ENCODE assay signal across 17 cellular contexts in the genomic region with DNA sequence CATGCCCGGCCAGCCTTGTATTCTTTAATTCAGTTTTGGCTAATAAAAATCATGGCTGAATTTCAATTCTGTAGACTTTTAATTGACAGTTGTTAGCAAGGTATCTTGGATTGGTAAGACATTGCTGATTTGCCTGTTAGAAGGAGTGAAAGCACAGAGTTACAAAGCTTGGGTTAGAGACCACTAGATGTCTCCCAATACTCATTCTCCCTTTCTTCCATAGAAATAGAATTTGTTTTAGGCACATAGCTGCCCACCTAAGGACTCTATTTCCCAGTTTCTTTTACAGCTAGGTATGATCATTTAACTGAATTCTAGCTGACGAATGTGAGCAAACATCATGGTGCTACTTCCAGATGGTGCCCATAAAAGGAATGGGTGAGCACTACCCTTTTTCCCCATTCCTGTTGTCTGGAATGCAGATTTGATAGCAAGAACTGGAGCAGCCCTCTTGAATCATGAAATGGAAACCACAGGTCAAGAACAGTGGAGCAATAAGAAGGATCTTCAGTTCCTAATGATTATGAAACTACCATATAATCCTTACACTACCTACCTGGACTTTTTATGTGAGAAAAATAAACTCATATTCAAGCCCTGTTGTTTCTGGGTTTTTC. TPM values are rescaled to one million over a fixed set of nuclear protein-coding genes. Genes with fewer than 3 reads are reported as not detected.
DNase-seq lines count a peak whose midpoint lies in the region; ATAC-seq and TF ChIP-seq lines count a peak whose summit lies in the region.
"Had no signal": no experiment of that assay in that cellular context is flagged by ENCODE, and none has a peak within 500 bp of the region (broad histone marks: within the 10 kb centered on the region; RNA-seq: fewer than 3 reads in every experiment).

No MANE protein-coding gene starts in this region.

- no peaks in the 10 kb centered on the region for H4K20me1 ChIP-seq in SK-N-SH (ENCODE audit: insufficient read depth)

- H3K4me3 ChIP-seq in SK-N-SH (ENCODE audit: low read depth in 2 of 2, low read length in 1 of 2) (no peak overlapping the region), NB4 (ENCODE audit: low read depth, low read length) (no peak overlapping the region), fibroblast of mammary gland (ENCODE audit: control insufficient read depth, low read depth, low read length) (no peak overlapping the region), subcutaneous abdominal adipose tissue (ENCODE audit: low read depth in 1 of 5, low read length in 5 of 5) (no peak overlapping the region), dorsolateral prefrontal cortex (no peak overlapping the region)
- H3K4me3 ChIP-seq: skin epidermis, thyroid gland had no signal

- H3K9me3 ChIP-seq in SK-N-SH (no peaks in the 10 kb centered on the region), subcutaneous abdominal adipose tissue (ENCODE audit: control insufficient read depth in 5 of 5, low read length in 5 of 5) (no peaks in the 10 kb centered on the region)
- H3K9me3 ChIP-seq: thyroid gland had no signal

- H3K9me2 ChIP-seq in SK-N-SH: no peaks in the 10 kb centered on the region

- H3K27me3 ChIP-seq in SK-N-SH (ENCODE audit: insufficient read depth) (no peaks in the 10 kb centered on the region), subcutaneous abdominal adipose tissue (ENCODE audit: control insufficient read depth in 5 of 5, insufficient read depth in 4 of 5, low read length in 5 of 5) (no peaks in the 10 kb centered on the region), dorsolateral prefrontal cortex (no peaks in the 10 kb centered on the region)
- H3K27me3 ChIP-seq: thyroid gland had no signal

- no peak for TF ChIP-seq EP300 in SK-N-SH (IDR thresholded peaks at IDR 0.05; ENCODE audit: borderline replicate concordance in 1 of 2, low read depth in 1 of 2, low read length in 1 of 2)

- no peaks in the 10 kb centered on the region for H3F3A ChIP-seq in SK-N-SH (replicated peaks; ENCODE audit: insufficient read depth)

- DNase-seq in SK-N-SH (no peak), NB4 (ENCODE audit: low read depth) (peak; percentile 22), fibroblast of mammary gland (ENCODE audit: low read depth) (peak; percentile 17), dorsolateral prefrontal cortex (no peak)
- DNase-seq: activated CD4-positive, alpha-beta T cell treated with anti-CD3 and anti-CD28 coated beads, Interleukin-2, amount 50 U/mL, for 4 hours; activated gamma-delta T cell; cerebellar nuclear complex; GF-D8; islet precursor cell; natural killer cell; NK-92 treated with Interleukin-12 subunit alpha and Interleukin-12 subunit beta, amount 100 ng/mL, for 24 hours; thyroid gland had no signal

- intact Hi-C loops in dorsolateral prefrontal cortex (cut with DNase I): no loop called here

- H3K36me3 ChIP-seq in SK-N-SH (replicated peaks in 1 of 2; ENCODE audit: control insufficient read depth in 1 of 2, insufficient read depth in 2 of 2, low read length in 1 of 2): peaks cover 13 to 18% of the 10 kb centered on the region in 2 experiments
- peaks cover 15 to 49% (median 32%) of the 10 kb centered on the region in 5 donors for H3K36me3 ChIP-seq in subcutaneous abdominal adipose tissue (ENCODE audit: control insufficient read depth in 5 of 5, insufficient read depth in 5 of 5, low read length in 5 of 5)
- H3K36me3 ChIP-seq: thyroid gland had no signal

- CTCF ChIA-PET in SK-N-SH (lab: Yijun Ruan, JAX): interaction anchor here (0.9 to 1.2 kb wide), 5 partner anchors 12 to 85 kb away, joined by 3 to 5 read pairs (median 4); partner anchors contain the start of genes PECR and TMEM169

- TF ChIP-seq CTCF in SK-N-SH (IDR thresholded peaks at IDR 0.05): no peak; the same call in 1 of the 2 replicates
- TF ChIP-seq CTCF in NB4 (IDR thresholded peaks at IDR 0.05; ENCODE audit: low read depth, low read length): no peak
- peak; percentile 8 for TF ChIP-seq CTCF in fibroblast of mammary gland (conservative IDR thresholded peaks at IDR 0.05; ENCODE audit: control insufficient read depth, insufficient read depth, low read depth, low read length)
- peak in 13 of 56 donors; percentile 8 to 42 (median 33) for TF ChIP-seq CTCF in dorsolateral prefrontal cortex (IDR thresholded peaks at IDR 0.05 in 54 of 56, conservative IDR thresholded peaks at IDR 0.05 in 2 of 56; ENCODE audit: low read depth in 1 of 56, partially characterized antibody in 56 of 56)

- H3K4me1 ChIP-seq in SK-N-SH (ENCODE audit: control insufficient read depth in 1 of 2, insufficient read depth in 2 of 2, low read depth in 1 of 2, low read length in 1 of 2): no peaks in the 10 kb centered on the region
- peaks cover 0 to 44% (median 13%) of the 10 kb centered on the region in 5 donors for H3K4me1 ChIP-seq in subcutaneous abdominal adipose tissue (ENCODE audit: control insufficient read depth in 5 of 5, insufficient read depth in 5 of 5, low read length in 5 of 5)
- H3K4me1 ChIP-seq: thyroid gland had no signal

- ATAC-seq in SK-N-SH treated with all-trans-retinoic acid at 6 μM for 48 hours (no peak), HG03565 (IDR thresholded peaks at IDR 0.05; ENCODE audit: unreplicated experiment) (no peak), HG03095 (IDR thresholded peaks at IDR 0.05; ENCODE audit: unreplicated experiment) (no peak)
- ATAC-seq: natural killer cell had no signal

- WGBS in SK-N-SH (ENCODE audit: low lambda C conversion rate): 86% methylated on average over 2 of the region's 2 CpGs

- H3K27ac ChIP-seq in SK-N-SH (ENCODE audit: low read depth in 2 of 2, low read length in 1 of 2) (no peak overlapping the region), subcutaneous abdominal adipose tissue (ENCODE audit: low read depth, low read length) (peak overlapping the region; percentile 76), dorsolateral prefrontal cortex (no peak overlapping the region)
- H3K27ac ChIP-seq: skin epidermis, thyroid gland had no signal

- H3K9ac ChIP-seq in SK-N-SH: no peak overlapping the region
- H3K9ac ChIP-seq in subcutaneous abdominal adipose tissue (ENCODE audit: low read length in 5 of 5): no peak overlapping the region

- H3K4me2 ChIP-seq in SK-N-SH: no peak overlapping the region

- no peaks in the 10 kb centered on the region for H3K79me2 ChIP-seq in SK-N-SH (ENCODE audit: insufficient read depth)

- POLR2A ChIA-PET in SK-N-SH (lab: Yijun Ruan, JAX): no interaction called here

- no peak for TF ChIP-seq POLR2A in NB4 (IDR thresholded peaks at IDR 0.05; ENCODE audit: extremely low read depth, insufficient read length)

- TF ChIP-seq RAD21 in SK-N-SH (IDR thresholded peaks at IDR 0.05; ENCODE audit: low read length): peak; percentile 55

- H2AFZ ChIP-seq in SK-N-SH (ENCODE audit: low read depth): no peak overlapping the region

TF ChIP-seq in SK-N-SH, 30 proteins besides CTCF, POLR2A, EP300 and RAD21 (continues in another document):
- no peak for TF ChIP-seq FOXM1 (IDR thresholded peaks at IDR 0.05; ENCODE audit: low read depth)
- no peak for TF ChIP-seq SIN3A (IDR thresholded peaks at IDR 0.05; ENCODE audit: borderline replicate concordance, low read depth, low read length)
- no peak for TF ChIP-seq MAX (IDR thresholded peaks at IDR 0.05; ENCODE audit: low read depth)
- TF ChIP-seq YY1 (IDR thresholded peaks at IDR 0.05; ENCODE audit: low read depth): no peak

TF ChIP-seq in SK-N-SH treated with all-trans-retinoic acid at 6 μM for 48 hours, 23 proteins besides CTCF, POLR2A, EP300 and RAD21 (continues in another document):
- TF ChIP-seq, protein P1, sequence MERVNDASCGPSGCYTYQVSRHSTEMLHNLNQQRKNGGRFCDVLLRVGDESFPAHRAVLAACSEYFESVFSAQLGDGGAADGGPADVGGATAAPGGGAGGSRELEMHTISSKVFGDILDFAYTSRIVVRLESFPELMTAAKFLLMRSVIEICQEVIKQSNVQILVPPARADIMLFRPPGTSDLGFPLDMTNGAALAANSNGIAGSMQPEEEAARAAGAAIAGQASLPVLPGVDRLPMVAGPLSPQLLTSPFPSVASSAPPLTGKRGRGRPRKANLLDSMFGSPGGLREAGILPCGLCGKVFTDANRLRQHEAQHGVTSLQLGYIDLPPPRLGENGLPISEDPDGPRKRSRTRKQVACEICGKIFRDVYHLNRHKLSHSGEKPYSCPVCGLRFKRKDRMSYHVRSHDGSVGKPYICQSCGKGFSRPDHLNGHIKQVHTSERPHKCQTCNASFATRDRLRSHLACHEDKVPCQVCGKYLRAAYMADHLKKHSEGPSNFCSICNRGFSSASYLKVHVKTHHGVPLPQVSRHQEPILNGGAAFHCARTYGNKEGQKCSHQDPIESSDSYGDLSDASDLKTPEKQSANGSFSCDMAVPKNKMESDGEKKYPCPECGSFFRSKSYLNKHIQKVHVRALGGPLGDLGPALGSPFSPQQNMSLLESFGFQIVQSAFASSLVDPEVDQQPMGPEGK (CRISPR knock-in tag; IDR thresholded peaks at IDR 0.05; ENCODE audit: borderline replicate concordance): no peak
- TF ChIP-seq OSR1 (CRISPR knock-in tag; IDR thresholded peaks at IDR 0.05) (no peak), CSDC2 (CRISPR knock-in tag; IDR thresholded peaks at IDR 0.05) (no peak), PPARA (CRISPR knock-in tag; IDR thresholded peaks at IDR 0.05; ENCODE audit: borderline replicate concordance) (no peak), ZNF565 (CRISPR knock-in tag; conservative IDR thresholded peaks at IDR 0.05; ENCODE audit: low read depth) (no peak), TOX (CRISPR knock-in tag; IDR thresholded peaks at IDR 0.05; ENCODE audit: borderline replicate concordance) (no peak)

RNA-seq across cellular contexts. Expression of gene PECR, which starts 17.5 kb away (rescaled TPM):
- polyA plus RNA-seq in SK-N-SH (2012; rRNA removed): 18.6 and 20.9 TPM in 2 replicates
- 17.8 and 20.0 TPM in 2 replicates for polyA plus RNA-seq in SK-N-SH (2012; cell fraction: cytosol; rRNA removed)
- polyA plus RNA-seq in SK-N-SH (2012; cell fraction: nucleus; rRNA removed): 13.8 and 15.3 TPM in 2 replicates
- total RNA-seq in dorsolateral prefrontal cortex: 10 to 100 TPM in 119 of 120 experiments, 1 to 10 TPM in 1; 8.9 to 25.8 (median 16.2) TPM

RNA-seq across cellular contexts. Expression of gene TMEM169, which starts 17.6 kb away (rescaled TPM):
- polyA plus RNA-seq in SK-N-SH (2012; rRNA removed): 0.30 and 0.47 TPM in 2 replicates
- polyA plus RNA-seq in SK-N-SH (2012; cell fraction: cytosol; rRNA removed): 0.31 and 0.47 TPM in 2 replicates
- 0.02 and 0.19 TPM in 2 replicates for polyA plus RNA-seq in SK-N-SH (2012; cell fraction: nucleus; rRNA removed)
- total RNA-seq in dorsolateral prefrontal cortex: 10 to 100 TPM in 57 of 120 experiments, 1 to 10 TPM in 63; 3.1 to 15.6 (median 9.6) TPM

RNA-seq across cellular contexts. Expression of gene XRCC5, which starts 45.0 kb away (rescaled TPM):
- polyA plus RNA-seq in SK-N-SH (2012; rRNA removed): 125 and 167 TPM in 2 replicates
- polyA plus RNA-seq in SK-N-SH (2012; cell fraction: cytosol; rRNA removed): 160 and 162 TPM in 2 replicates
- 124 and 210 TPM in 2 replicates for polyA plus RNA-seq in SK-N-SH (2012; cell fraction: nucleus; rRNA removed)
- 100 to 1,000 TPM; 119 to 262 (median 192) TPM for total RNA-seq in dorsolateral prefrontal cortex

RNA-seq across cellular contexts. Expression of gene MREG, which starts 50.8 kb away (rescaled TPM):
- 2.5 and 3.5 TPM in 2 replicates for polyA plus RNA-seq in SK-N-SH (2012; rRNA removed)
- polyA plus RNA-seq in SK-N-SH (2012; cell fraction: cytosol; rRNA removed): 3.5 and 3.7 TPM in 2 replicates
- polyA plus RNA-seq in SK-N-SH (2012; cell fraction: nucleus; rRNA removed): 1.6 and 4.0 TPM in 2 replicates
- total RNA-seq in dorsolateral prefrontal cortex: 10 to 100 TPM in 111 of 120 experiments, 1 to 10 TPM in 9; 6.1 to 26.4 (median 14.7) TPM

Comparison
In these comparisons a context has a peak if more than half of its experiments do, and no peak if none do; other contexts are left out.
1. DNase-seq: peak in NB4 (single experiment) and fibroblast of mammary gland (single experiment); none in SK-N-SH (single experiment) and dorsolateral prefrontal cortex (0 of 10).